9 cellular contexts compared by ENCODE assay signal in genomic region chr14:103427485-103428443, GRCh38. TPM values are rescaled to one million over a fixed set of nuclear protein-coding genes. Genes with fewer than 3 reads are reported as not detected.
DNase-seq lines count a peak whose midpoint lies in the region; ATAC-seq and TF ChIP-seq lines count a peak whose summit lies in the region.
"Had no signal": no experiment of that assay in that cellular context is flagged by ENCODE, and none has a peak within 500 bp of the region (broad histone marks: within the 10 kb centered on the region; RNA-seq: fewer than 3 reads in every experiment).

No MANE protein-coding gene starts in this region.

- H3K27me3 Mint-ChIP-seq in CD4-positive, alpha-beta T cell: no peaks in the 10 kb centered on the region
- H3K27me3 Mint-ChIP-seq in Calu3 (ENCODE audit: unreplicated experiment): no peaks in the 10 kb centered on the region
- H3K27me3 Mint-ChIP-seq: memory B cell had no signal

- no peak overlapping the region for H4K5ac ChIP-seq in mesendoderm (ENCODE audit: low read length)

- H3K4me1 ChIP-seq in mesendoderm (ENCODE audit: control insufficient read depth, low read depth, low read length) (peaks cover 5% of the 10 kb centered on the region), OCI-LY7 (ENCODE audit: insufficient read depth, low read length, poor library complexity, severe bottlenecking) (no peaks in the 10 kb centered on the region)

- H3K9me3 Mint-ChIP-seq in CD4-positive, alpha-beta T cell: no peaks in the 10 kb centered on the region
- H3K9me3 Mint-ChIP-seq in Calu3 (ENCODE audit: low read depth, unreplicated experiment): no peaks in the 10 kb centered on the region
- H3K9me3 Mint-ChIP-seq: memory B cell had no signal

- no peak overlapping the region for H3K23ac ChIP-seq in mesendoderm (ENCODE audit: low read length)

- H3K9ac ChIP-seq in mesendoderm (ENCODE audit: low read length): no peak overlapping the region

- intact Hi-C loops in CD4-positive, alpha-beta T cell (cut with DNase I, micrococcal nuclease): no loop called here
- intact Hi-C loops in Calu3 (cut with micrococcal nuclease; ENCODE audit: unreplicated experiment) (loop anchor here (2.0 kb wide), 1 partner anchor 43 kb away; no protein-coding TSS in a partner anchor), OCI-LY7 (cut with micrococcal nuclease; ENCODE audit: unreplicated experiment) (no loop called here)

- H3K79me1 ChIP-seq in mesendoderm (ENCODE audit: low read length): peaks cover 16% of the 10 kb centered on the region

- H2BK5ac ChIP-seq in mesendoderm (ENCODE audit: low read length): no peak overlapping the region

- no peak overlapping the region for H2BK120ac ChIP-seq in mesendoderm (ENCODE audit: low read depth, low read length)

- no peak overlapping the region for H4K8ac ChIP-seq in mesendoderm (ENCODE audit: low read depth, low read length)

- no peak overlapping the region for H3K18ac ChIP-seq in mesendoderm (ENCODE audit: low read length)

- POLR2A ChIA-PET in CD4-positive, alpha-beta T cell (lab: Charles Lee): no interaction called here
- POLR2A ChIA-PET in OCI-LY7 (lab: Charles Lee): interaction anchor here (0.6 to 1.7 kb wide), 3 partner anchors 12 to 740 kb away, joined by 3 to 4 read pairs (median 3); no protein-coding TSS in a partner anchor

- H3K4me2 ChIP-seq in mesendoderm (ENCODE audit: low read length) (no peak overlapping the region), OCI-LY7 (ENCODE audit: low read length) (no peak overlapping the region)

- H3K79me2 ChIP-seq in mesendoderm (ENCODE audit: control insufficient read depth, insufficient read depth, low read length) (peaks cover 14% of the 10 kb centered on the region), OCI-LY7 (ENCODE audit: insufficient read depth, low read depth, low read length) (peaks cover 10% of the 10 kb centered on the region; the same call in 1 of the 2 replicates)

- H3K36me3 Mint-ChIP-seq in CD4-positive, alpha-beta T cell (ENCODE audit: low read depth): peaks cover 45% of the 10 kb centered on the region
- peaks cover 4% of the 10 kb centered on the region for H3K36me3 Mint-ChIP-seq in Calu3 (ENCODE audit: insufficient read depth, unreplicated experiment)

- no CpG with 5 or more reads among the region's 3 CpGs for WGBS in mesendoderm (ENCODE audit: extremely low coverage, insufficient coverage, low lambda C conversion rate)

- CTCF ChIA-PET in CD4-positive, alpha-beta T cell (lab: Charles Lee): interaction anchor here (1.0 to 1.3 kb wide), 3 partner anchors 9 to 33 kb away, joined by 3 read pairs; no protein-coding TSS in a partner anchor
- CTCF ChIA-PET in Calu3 (lab: Charles Lee) (no interaction called here), OCI-LY7 (lab: Charles Lee; ENCODE audit: unreplicated experiment) (no interaction called here)

- DNase-seq in CD4-positive, alpha-beta T cell: no peak
- DNase-seq in NAMALWA (ENCODE audit: low spot score) (peak; percentile 6), amniotic epithelial cell (ENCODE audit: low read depth) (peak; percentile 83), mesendoderm (peak; percentile 95), SHP77 treated with DMSO at 0.1 percent for 48 hours (lab: John Stamatoyannopoulos, UW) (no peak), Calu3 (no peak), middle frontal gyrus (ENCODE audit: extremely low spot score, low spot score) (no peak), OCI-LY7 (ENCODE audit: low spot score) (no peak)

- H3K27ac Mint-ChIP-seq in CD4-positive, alpha-beta T cell: peak overlapping the region; percentile 20
- no peak overlapping the region for H3K27ac Mint-ChIP-seq in Calu3 (ENCODE audit: unreplicated experiment)

- no peaks in the 10 kb centered on the region for H3K9me3 ChIP-seq in CD4-positive, alpha-beta T cell (ENCODE audit: control insufficient read depth, low read length)
- H3K9me3 ChIP-seq in OCI-LY7 (ENCODE audit: low read length): no peaks in the 10 kb centered on the region

- BruUV-seq in Calu3 (replicated peaks; lab: Mats Ljungman, UMichigan) (no TSS peak), OCI-LY7 (replicated peaks; lab: Mats Ljungman, UMichigan) (no TSS peak)

- no peaks in the 10 kb centered on the region for H3K36me3 ChIP-seq in mesendoderm (ENCODE audit: control insufficient read depth, insufficient read depth, low read length)
- H3K36me3 ChIP-seq in OCI-LY7 (ENCODE audit: insufficient read depth, low read length): peaks cover 35% of the 10 kb centered on the region

- H3K9me2 ChIP-seq in OCI-LY7 (ENCODE audit: insufficient read depth, low read length): no peaks in the 10 kb centered on the region

- H3K4me1 Mint-ChIP-seq in CD4-positive, alpha-beta T cell (ENCODE audit: low read depth): peaks cover 58% of the 10 kb centered on the region
- no peaks in the 10 kb centered on the region for H3K4me1 Mint-ChIP-seq in Calu3 (ENCODE audit: low read depth, unreplicated experiment)

- H2AFZ ChIP-seq in OCI-LY7 (ENCODE audit: low read length): no peak overlapping the region

- TF ChIP-seq CTCF in CD4-positive, alpha-beta T cell (IDR thresholded peaks at IDR 0.05): no peak
- TF ChIP-seq CTCF in Calu3 (IDR thresholded peaks at IDR 0.05; ENCODE audit: unreplicated experiment): no peak
- no peak for TF ChIP-seq CTCF in OCI-LY7 (conservative IDR thresholded peaks at IDR 0.05; ENCODE audit: low read length)

- no peak overlapping the region for H3K56ac ChIP-seq in mesendoderm (ENCODE audit: low read length)

- H3K4me3 Mint-ChIP-seq in CD4-positive, alpha-beta T cell: no peak overlapping the region
- H3K4me3 Mint-ChIP-seq in Calu3 (ENCODE audit: low read depth, unreplicated experiment): no peak overlapping the region
- H3K4me3 Mint-ChIP-seq: memory B cell had no signal

- H3K4ac ChIP-seq in mesendoderm (ENCODE audit: low read depth, low read length): no peak overlapping the region

- H2AK5ac ChIP-seq in mesendoderm (ENCODE audit: low read length): no peak overlapping the region

- H3K27ac ChIP-seq in CD4-positive, alpha-beta T cell (ENCODE audit: low read depth, low read length): no peak overlapping the region
- H3K27ac ChIP-seq in mesendoderm (ENCODE audit: low read depth, low read length) (no peak overlapping the region), OCI-LY7 (ENCODE audit: low read depth, low read length, poor library complexity, severe bottlenecking) (no peak overlapping the region)

- no peaks in the 10 kb centered on the region for H4K20me1 ChIP-seq in OCI-LY7 (ENCODE audit: insufficient read depth, low read length)

- no peak overlapping the region for H2BK15ac ChIP-seq in mesendoderm (replicated peaks; ENCODE audit: low read depth)

- no peak overlapping the region for H3K4me3 ChIP-seq in mesendoderm (ENCODE audit: low read length)
- H3K4me3 ChIP-seq in OCI-LY7 (ENCODE audit: low read depth, low read length, poor library complexity, severe bottlenecking): no peak overlapping the region

- no peaks in the 10 kb centered on the region for H3K27me3 ChIP-seq in CD4-positive, alpha-beta T cell (ENCODE audit: control insufficient read depth, insufficient read depth, low read length)
- no peaks in the 10 kb centered on the region for H3K27me3 ChIP-seq in mesendoderm (ENCODE audit: insufficient read depth, low read length, poor library complexity)

- ATAC-seq in CD4-positive, alpha-beta T cell (ENCODE audit: poor library complexity): peak; percentile 24

RNA-seq across cellular contexts. Expression of gene MARK3, which starts 42.5 kb away (rescaled TPM):
- total RNA-seq in CD4-positive, alpha-beta T cell: 100 to 1,000 TPM; 107 TPM
- polyA plus RNA-seq in mesendoderm (2013, experiment 1 of 2): 53.0 TPM
- polyA plus RNA-seq in mesendoderm (2013, experiment 2 of 2): 51.9 TPM
- 76.0 and 79.5 TPM in 2 replicates for total RNA-seq in Calu3 (2022)
- 70.8 and 72.7 TPM in 2 replicates for total RNA-seq in OCI-LY7 (2014; rRNA removed; shearing (Covaris generic))
- 83.6 and 89.0 TPM in 2 replicates for total RNA-seq in OCI-LY7 (2022)

Comparison
In these comparisons a context has a peak if more than half of its experiments do, and no peak if none do; other contexts are left out.
1. DNase-seq: peak in NAMALWA (single experiment), amniotic epithelial cell (single experiment) and mesendoderm (single experiment); none in CD4-positive, alpha-beta T cell (0 of 10), SHP77 treated with DMSO at 0.1 percent for 48 hours (single experiment), Calu3 (single experiment), middle frontal gyrus (single experiment) and OCI-LY7 (single experiment).